ENCODE assay signal across 8 cellular contexts in the genomic region with DNA sequence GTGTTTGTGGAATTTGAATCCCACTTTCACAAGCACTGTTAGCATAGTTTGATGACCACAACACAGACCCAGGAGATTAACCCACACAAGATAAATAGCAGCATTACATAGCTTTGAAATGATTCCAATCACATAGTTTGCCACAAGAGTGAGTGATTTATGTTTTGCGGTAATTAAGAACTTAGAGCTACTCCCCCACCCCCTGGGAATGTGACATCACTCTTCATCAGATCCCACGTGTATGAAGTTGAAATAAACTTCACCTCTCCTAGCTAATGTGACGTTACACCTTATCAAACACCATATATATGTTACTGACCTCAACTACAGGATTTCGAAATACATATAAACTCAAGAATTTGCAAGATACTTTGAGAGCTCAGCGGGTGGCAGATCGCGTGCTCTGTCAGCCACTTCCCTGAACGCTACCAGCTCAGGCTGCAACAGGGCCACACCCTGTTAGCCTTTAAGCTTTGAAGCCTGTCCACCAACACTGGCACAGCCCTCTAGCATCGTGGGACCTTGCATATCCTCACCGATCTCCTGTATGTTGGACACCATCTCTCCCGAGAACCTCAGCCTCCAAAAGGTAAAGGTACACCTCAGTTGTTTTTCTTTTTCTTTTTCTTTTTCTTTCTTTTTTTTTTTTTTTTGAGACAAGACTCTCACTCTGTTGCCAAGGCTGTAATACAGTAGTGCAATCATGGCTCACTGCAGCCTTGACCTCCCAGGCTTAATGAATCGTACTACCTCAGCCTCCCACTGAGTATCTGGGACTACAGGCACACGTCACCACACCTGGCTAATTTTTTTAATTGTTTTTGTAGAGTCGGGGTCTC. TPM values are rescaled to one million over a fixed set of nuclear protein-coding genes. Genes with fewer than 3 reads are reported as not detected.
A peak's percentile ranks its signal among the peaks of the same experiment; 100 is the strongest.
DNase-seq lines count a peak whose midpoint lies in the region; ATAC-seq and TF ChIP-seq lines count a peak whose summit lies in the region.

No MANE protein-coding gene starts in this region.

- DNase-seq in activated CD4-positive, alpha-beta T cell treated with anti-CD3 and anti-CD28 coated beads for 48 hours: peak; percentile 18
- no peak for DNase-seq in activated CD4-positive, alpha-beta T cell treated with anti-CD3 and anti-CD28 coated beads, Interleukin-2, amount 50 U/mL, for 48 hours
- DNase-seq in NOMO-1 treated with dmso at 0.1 percent for 144 hours (lab: John Stamatoyannopoulos, UW; ENCODE audit: unreplicated experiment): peak; percentile 65
- peak; percentile 96 for DNase-seq in choroid plexus epithelial cell (ENCODE audit: low read depth)
- no peak for DNase-seq in osteoblast (ENCODE audit: insufficient read length, low spot score, missing footprints)
- DNase-seq in cortex of kidney (lab: John Stamatoyannopoulos, UW): no peak
- DNase-seq in ascending aorta (ENCODE audit: low spot score in 2 of 2): no peak

- H3K36me3 ChIP-seq in osteoblast (ENCODE audit: insufficient read depth, low read length) (no peaks in the 10 kb centered on the region), ascending aorta (no peaks in the 10 kb centered on the region)

- H2AFZ ChIP-seq in osteoblast (ENCODE audit: low read length): no peak overlapping the region

- peak overlapping the region; percentile 99 for H3K4me2 ChIP-seq in osteoblast (ENCODE audit: insufficient read depth, low read length)

- H3K4me3 ChIP-seq in choroid plexus epithelial cell (ENCODE audit: low read depth, low read length) (peak overlapping the region; percentile 34), osteoblast (ENCODE audit: insufficient read depth, low read length) (no peak overlapping the region), ascending aorta (no peak overlapping the region)

- H3K27ac ChIP-seq in osteoblast (ENCODE audit: low read depth, low read length): no peak overlapping the region
- H3K27ac ChIP-seq in ascending aorta: no peak overlapping the region

- H3K27me3 ChIP-seq in osteoblast (ENCODE audit: insufficient read depth, low read length): peaks cover 32% of the 10 kb centered on the region
- H3K27me3 ChIP-seq in ascending aorta: no peaks in the 10 kb centered on the region

- H3K9me3 ChIP-seq in osteoblast (ENCODE audit: low read depth, low read length) (no peaks in the 10 kb centered on the region), ascending aorta (no peaks in the 10 kb centered on the region)

- H3K4me1 ChIP-seq in osteoblast (ENCODE audit: insufficient read depth, low read length) (peaks cover 16% of the 10 kb centered on the region), ascending aorta (peaks cover 0 to 8% of the 10 kb centered on the region in 2 donors)

- H4K20me1 ChIP-seq in osteoblast (ENCODE audit: insufficient read depth, low read length): no peaks in the 10 kb centered on the region

- no peak for ATAC-seq in GM18858 (IDR thresholded peaks at IDR 0.05; ENCODE audit: unreplicated experiment)

- peaks cover 4% of the 10 kb centered on the region for H3K79me2 ChIP-seq in osteoblast (ENCODE audit: insufficient read depth, low read length)

- intact Hi-C loops in ascending aorta (cut with DNase I): loop anchor here (5.0 to 10.0 kb wide), 5 partner anchors 49 to 1971 kb away; partner anchors contain the start of genes ISCA1 and TUT7

- no peak for TF ChIP-seq CTCF in choroid plexus epithelial cell (conservative IDR thresholded peaks at IDR 0.05; ENCODE audit: low read depth, low read length)
- no peak for TF ChIP-seq CTCF in osteoblast (IDR thresholded peaks at IDR 0.05; ENCODE audit: extremely low read depth, low read depth, low read length)
- TF ChIP-seq CTCF in ascending aorta (IDR thresholded peaks at IDR 0.05): no peak

RNA-seq across cellular contexts. Expression of gene AGTPBP1, which starts 1.8 kb away (rescaled TPM):
- total RNA-seq in osteoblast (14.4 and 17.0 TPM in 2 replicates), ascending aorta (28.3 TPM)

Comparison
In these comparisons a context has a peak if more than half of its experiments do, and no peak if none do; other contexts are left out.
1. DNase-seq: peak in activated CD4-positive, alpha-beta T cell treated with anti-CD3 and anti-CD28 coated beads for 48 hours (single experiment), NOMO-1 treated with dmso at 0.1 percent for 144 hours (single experiment) and choroid plexus epithelial cell (single experiment); none in activated CD4-positive, alpha-beta T cell treated with anti-CD3 and anti-CD28 coated beads, Interleukin-2, amount 50 U/mL, for 48 hours (0 of 2), osteoblast (single experiment), cortex of kidney (single experiment) and ascending aorta (0 of 2).